ENCODE assay signal across 14 cellular contexts in genomic region chr14:68257969-68258368, GRCh38.
"Had no signal": no experiment of that assay in that cellular context is flagged by ENCODE, and none has a peak within 500 bp of the region (broad histone marks: within the 10 kb centered on the region; RNA-seq: fewer than 3 reads in every experiment).

No MANE protein-coding gene starts in this region.

- H3K27ac Mint-ChIP-seq: activated CD8-positive, alpha-beta T cell treated with anti-CD3 and anti-CD28 coated beads for 36 hours; activated naive CD8-positive, alpha-beta T cell treated with anti-CD3 and anti-CD28 coated beads, Interleukin-2, amount 50 U/mL, for 24 hours; T-helper 1 cell treated with Interleukin-12 subunit alpha and Interleukin-12 subunit beta and Interleukin-4 antibody, amounts not matched to agents 30 μg/mL and 1 μg/mL, for 36 hours had no signal

- DNase-seq: activated CD8-positive, alpha-beta T cell treated with anti-CD3 and anti-CD28 coated beads for 36 hours; activated effector memory CD4-positive, alpha-beta T cell treated with Interleukin-2 at 50 U/mL for 16 hours; activated naive CD8-positive, alpha-beta T cell treated with anti-CD3 and anti-CD28 coated beads, Interleukin-2, amount 50 U/mL, for 24 hours; activated T-cell treated with anti-CD3 and anti-CD28 coated beads, Interleukin-2, amount 50 U/mL, for 1 hour; anterior cingulate cortex; caudate nucleus; foreskin fibroblast; naive thymus-derived CD8-positive, alpha-beta T cell; ovary; sigmoid colon had no signal

- H3K27me3 Mint-ChIP-seq: activated CD8-positive, alpha-beta T cell treated with anti-CD3 and anti-CD28 coated beads for 36 hours; activated naive CD8-positive, alpha-beta T cell treated with anti-CD3 and anti-CD28 coated beads, Interleukin-2, amount 50 U/mL, for 24 hours; brain; memory B cell; naive thymus-derived CD8-positive, alpha-beta T cell had no signal

- H3K36me3 Mint-ChIP-seq: brain; naive thymus-derived CD8-positive, alpha-beta T cell had no signal

- H2AFZ ChIP-seq: hepatocyte had no signal

- H3K4me3 ChIP-seq: hepatocyte, ovary, sigmoid colon had no signal

- H3K9me3 Mint-ChIP-seq: activated CD8-positive, alpha-beta T cell treated with anti-CD3 and anti-CD28 coated beads for 36 hours; activated naive CD8-positive, alpha-beta T cell treated with anti-CD3 and anti-CD28 coated beads, Interleukin-2, amount 50 U/mL, for 24 hours; brain; memory B cell; naive thymus-derived CD8-positive, alpha-beta T cell; T-helper 1 cell treated with Interleukin-12 subunit alpha and Interleukin-12 subunit beta and Interleukin-4 antibody, amounts not matched to agents 30 μg/mL and 1 μg/mL, for 36 hours had no signal

- H3K36me3 ChIP-seq: ovary, sigmoid colon had no signal

- H3K27me3 ChIP-seq: hepatocyte, ovary, sigmoid colon had no signal

- ATAC-seq: activated CD8-positive, alpha-beta T cell treated with anti-CD3 and anti-CD28 coated beads for 36 hours; activated naive CD8-positive, alpha-beta T cell treated with anti-CD3 and anti-CD28 coated beads, Interleukin-2, amount 50 U/mL, for 24 hours; naive thymus-derived CD8-positive, alpha-beta T cell had no signal

- H3K4me3 Mint-ChIP-seq: activated CD8-positive, alpha-beta T cell treated with anti-CD3 and anti-CD28 coated beads for 36 hours; activated naive CD8-positive, alpha-beta T cell treated with anti-CD3 and anti-CD28 coated beads, Interleukin-2, amount 50 U/mL, for 24 hours; brain; memory B cell; T-helper 1 cell treated with Interleukin-12 subunit alpha and Interleukin-12 subunit beta and Interleukin-4 antibody, amounts not matched to agents 30 μg/mL and 1 μg/mL, for 36 hours had no signal

- H3K27ac ChIP-seq: hepatocyte, ovary had no signal

- H3K4me2 ChIP-seq: hepatocyte had no signal

- H3K9me3 ChIP-seq: ovary, sigmoid colon had no signal
